In the genomic region with DNA sequence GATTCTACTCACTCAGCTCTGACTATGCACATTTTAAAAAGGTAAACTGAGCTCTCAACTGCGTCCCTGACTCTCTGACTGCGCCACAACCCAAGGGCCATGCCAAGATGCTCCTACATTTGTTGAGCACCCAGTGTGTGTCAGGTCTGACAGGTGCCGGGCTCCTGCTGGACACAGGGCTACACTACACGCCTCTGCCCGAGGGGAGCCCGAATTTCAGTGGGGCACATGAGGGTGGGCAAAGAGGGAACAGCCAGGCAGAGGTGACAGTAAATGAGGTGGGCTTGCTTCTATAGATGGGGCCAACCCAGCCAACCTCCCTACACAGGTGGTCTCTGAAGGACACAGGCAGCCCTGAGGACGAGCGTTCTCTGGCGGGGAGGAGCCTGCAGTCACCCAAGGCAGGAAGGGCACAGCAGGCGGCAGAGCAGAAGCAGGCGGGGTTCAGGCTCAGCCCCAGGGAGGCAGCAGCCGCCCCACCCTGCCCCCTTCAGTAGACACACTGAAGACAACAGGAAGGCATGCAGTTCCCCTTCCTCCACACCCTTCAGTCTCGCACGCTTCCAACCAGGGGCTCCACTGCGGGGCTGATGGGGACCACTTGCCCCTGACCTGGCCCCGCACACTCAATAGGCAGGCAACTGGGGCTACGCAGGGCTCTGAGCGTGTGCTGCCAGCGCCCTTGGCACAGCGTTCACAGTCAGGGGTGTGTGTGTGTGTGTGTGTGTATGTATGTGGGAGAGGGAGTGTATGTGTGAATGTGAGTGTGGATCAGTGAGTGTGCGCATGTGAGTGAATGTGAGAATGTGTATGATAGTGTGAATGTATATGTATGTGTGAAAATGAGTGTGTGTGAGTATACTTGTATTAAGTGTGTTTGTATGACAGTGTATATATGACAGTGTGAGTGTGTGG, we compare ENCODE assay signal across 8 cellular contexts.
A peak's percentile ranks its signal among the peaks of the same experiment; 100 is the strongest.
DNase-seq lines count a peak whose midpoint lies in the region; ATAC-seq and TF ChIP-seq lines count a peak whose summit lies in the region.

No MANE protein-coding gene starts in this region.

- peak overlapping the region in 2 of 11 experiments; percentile 12 to 23; a peak in 4 of 22 replicates for H3K9ac ChIP-seq in BLaER1 treated with 17β-estradiol and CSF1 and Interleukin-3, amounts not matched to agents 10 nM and 100 nM

- peaks cover 74 to 100% (median 99%) of the 10 kb centered on the region in 11 experiments for H3K36me3 ChIP-seq in BLaER1 treated with 17β-estradiol and CSF1 and Interleukin-3, amounts not matched to agents 10 nM and 100 nM

- peak overlapping the region; percentile 74 for H3K4me3 Mint-ChIP-seq in central memory CD8-positive, alpha-beta T cell
- H3K4me3 Mint-ChIP-seq in mesothelial cell of epicardium = no peak overlapping the region

- peaks cover 0 to 18% (median 0%) of the 10 kb centered on the region in 11 experiments; a peak in 5 of 22 replicates for H3K9me3 ChIP-seq in BLaER1 treated with 17β-estradiol and CSF1 and Interleukin-3, amounts not matched to agents 10 nM and 100 nM (replicated peaks in 1 of 11)

- H3K4me1 ChIP-seq in BLaER1 treated with 17β-estradiol and CSF1 and Interleukin-3, amounts not matched to agents 10 nM and 100 nM = peaks cover 16 to 38% (median 33%) of the 10 kb centered on the region in 10 experiments

- H3K27me3 ChIP-seq in BLaER1 treated with 17β-estradiol and CSF1 and Interleukin-3, amounts not matched to agents 10 nM and 100 nM = no peaks in the 10 kb centered on the region

- peaks cover 0 to 45% (median 13%) of the 10 kb centered on the region in 11 experiments; a peak in 14 of 22 replicates for H4K20me1 ChIP-seq in BLaER1 treated with 17β-estradiol and CSF1 and Interleukin-3, amounts not matched to agents 10 nM and 100 nM

- no peak overlapping the region for H3K4me3 ChIP-seq in BLaER1 treated with 17β-estradiol and CSF1 and Interleukin-3, amounts not matched to agents 10 nM and 100 nM

- H3K4me1 Mint-ChIP-seq in central memory CD8-positive, alpha-beta T cell = peaks cover 38% of the 10 kb centered on the region
- H3K4me1 Mint-ChIP-seq in mesothelial cell of epicardium = peaks cover 4% of the 10 kb centered on the region

- TF ChIP-seq CTCF in mesothelial cell of epicardium (IDR thresholded peaks at IDR 0.05; ENCODE audit: unreplicated experiment) = no peak

- peak; percentile 82 for ATAC-seq in central memory CD8-positive, alpha-beta T cell (replicated peaks; ENCODE audit: extremely low read depth, poor library complexity, severe bottlenecking)

- H3K9me3 Mint-ChIP-seq in central memory CD8-positive, alpha-beta T cell = no peaks in the 10 kb centered on the region
- H3K9me3 Mint-ChIP-seq in mesothelial cell of epicardium = peaks cover 5% of the 10 kb centered on the region

- H3K27me3 Mint-ChIP-seq in central memory CD8-positive, alpha-beta T cell = no peaks in the 10 kb centered on the region
- no peaks in the 10 kb centered on the region for H3K27me3 Mint-ChIP-seq in mesothelial cell of epicardium (ENCODE audit: low read depth)

- H3K4me2 ChIP-seq in BLaER1 treated with 17β-estradiol and CSF1 and Interleukin-3, amounts not matched to agents 10 nM and 100 nM = peak overlapping the region; percentile 15 to 68 (median 53); a peak in 19 of 22 replicates

- peak overlapping the region in 9 of 11 experiments; percentile 15 to 57 (median 36); a peak in 12 of 22 replicates for H3K27ac ChIP-seq in BLaER1 treated with 17β-estradiol and CSF1 and Interleukin-3, amounts not matched to agents 10 nM and 100 nM
- no peak overlapping the region for H3K27ac ChIP-seq in caudate nucleus (ENCODE audit: low read depth, low read length)

- H3K36me3 Mint-ChIP-seq in central memory CD8-positive, alpha-beta T cell (ENCODE audit: insufficient read depth) = peaks cover 26% of the 10 kb centered on the region
- H3K36me3 Mint-ChIP-seq in mesothelial cell of epicardium = peaks cover 37% of the 10 kb centered on the region

- H3K27ac Mint-ChIP-seq in central memory CD8-positive, alpha-beta T cell (ENCODE audit: low read depth) = peak overlapping the region; percentile 95
- H3K27ac Mint-ChIP-seq in mesothelial cell of epicardium = no peak overlapping the region

- DNase-seq in activated CD4-positive, alpha-beta T cell treated with anti-CD3 and anti-CD28 coated beads for 24 hours (ENCODE audit: low read depth in 2 of 2) = peak; percentile 38 to 46
- DNase-seq in central memory CD8-positive, alpha-beta T cell (ENCODE audit: low spot score in 2 of 2) = peak; percentile 58 to 86
- DNase-seq in stimulated activated CD4-positive, alpha-beta T cell treated with anti-CD3 and anti-CD28 coated beads, Interleukin-12 subunit alpha, Interleukin-12 subunit beta, amount 100 ng/mL, for 48 hours (ENCODE audit: low read depth in 2 of 3, low spot score in 1 of 3) = peak in 2 of 3 donors; percentile 40 to 50
- DNase-seq in NCI-H2196 treated with DMSO at 0.1 percent for 48 hours (lab: John Stamatoyannopoulos, UW; ENCODE audit: unreplicated experiment) (no peak), mesothelial cell of epicardium (ENCODE audit: low spot score in 2 of 2, unreplicated experiment in 2 of 2) (no peak), GM19238 (ENCODE audit: insufficient read length, low spot score) (no peak), caudate nucleus (lab: John Stamatoyannopoulos, UW) (no peak)

Comparison
In these comparisons a context has a peak if more than half of its experiments do, and no peak if none do; other contexts are left out.
1. DNase-seq: peak in activated CD4-positive, alpha-beta T cell treated with anti-CD3 and anti-CD28 coated beads for 24 hours (2 of 2), central memory CD8-positive, alpha-beta T cell (2 of 2) and stimulated activated CD4-positive, alpha-beta T cell treated with anti-CD3 and anti-CD28 coated beads, Interleukin-12 subunit alpha, Interleukin-12 subunit beta, amount 100 ng/mL, for 48 hours (2 of 3); none in NCI-H2196 treated with DMSO at 0.1 percent for 48 hours (single experiment), mesothelial cell of epicardium (0 of 2), GM19238 (single experiment) and caudate nucleus (0 of 61).